In the genomic region with DNA sequence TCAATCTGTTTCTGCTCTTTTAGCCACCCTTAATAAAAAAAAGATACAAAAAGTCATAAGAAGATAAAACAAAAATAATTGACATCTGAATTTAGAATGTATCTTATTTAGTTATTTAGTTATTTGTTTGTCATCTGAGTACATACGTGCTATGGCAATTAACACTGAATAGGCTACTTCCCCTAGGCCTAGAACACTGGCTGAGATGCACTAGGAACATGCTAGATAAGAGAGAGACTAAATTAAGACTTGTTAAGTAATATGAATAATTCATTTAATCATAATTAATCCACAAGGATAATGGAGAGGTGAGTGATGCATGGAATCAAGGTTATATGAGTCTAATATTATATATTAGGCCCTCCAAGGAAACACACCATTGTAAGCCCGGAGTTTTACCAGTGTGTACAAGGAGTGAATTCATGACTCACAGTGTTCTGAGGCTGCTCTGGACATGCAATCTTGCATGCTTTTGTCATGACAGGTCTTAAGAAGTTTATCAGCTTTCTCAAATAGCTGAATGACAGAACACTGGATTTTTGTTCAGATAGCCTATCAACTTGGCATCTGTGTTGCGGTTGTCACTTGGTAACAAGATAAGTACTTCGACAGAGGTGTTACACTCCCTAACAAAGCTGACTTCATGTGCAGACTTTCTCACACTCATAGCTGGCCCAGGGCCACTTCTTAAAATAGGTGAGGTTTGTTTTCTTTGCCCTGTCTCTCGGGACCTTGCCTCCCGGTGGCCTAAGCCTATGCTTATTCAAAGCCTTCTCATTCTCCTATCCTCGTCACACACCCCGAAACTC, we compare ENCODE assay signal across 11 cellular contexts. TPM values are rescaled to one million over a fixed set of nuclear protein-coding genes. Genes with fewer than 3 reads are reported as not detected.
DNase-seq lines count a peak whose midpoint lies in the region; ATAC-seq and TF ChIP-seq lines count a peak whose summit lies in the region.
"Had no signal": no experiment of that assay in that cellular context is flagged by ENCODE, and none has a peak within 500 bp of the region (broad histone marks: within the 10 kb centered on the region; RNA-seq: fewer than 3 reads in every experiment).

No MANE protein-coding gene starts in this region.

- H3K4me1 Mint-ChIP-seq in activated CD8-positive, alpha-beta memory T cell treated with anti-CD3 and anti-CD28 coated beads, Interleukin-2, amount 10 ng/mL, durations not matched to agents 7 days and 5 days, result no peaks in the 10 kb centered on the region

- peaks cover 21% of the 10 kb centered on the region for H3K27me3 Mint-ChIP-seq in activated CD8-positive, alpha-beta memory T cell treated with anti-CD3 and anti-CD28 coated beads, Interleukin-2, amount 10 ng/mL, durations not matched to agents 7 days and 5 days

- no peak overlapping the region for H3K4me3 Mint-ChIP-seq in activated CD8-positive, alpha-beta memory T cell treated with anti-CD3 and anti-CD28 coated beads, Interleukin-2, amount 10 ng/mL, durations not matched to agents 7 days and 5 days

- no peak for TF ChIP-seq CTCF in RWPE1 (conservative IDR thresholded peaks at IDR 0.05; ENCODE audit: low read depth)

- H3K36me3 Mint-ChIP-seq in activated CD8-positive, alpha-beta memory T cell treated with anti-CD3 and anti-CD28 coated beads, Interleukin-2, amount 10 ng/mL, durations not matched to agents 7 days and 5 days, result no peaks in the 10 kb centered on the region

- ATAC-seq in activated CD8-positive, alpha-beta memory T cell treated with anti-CD3 and anti-CD28 coated beads, Interleukin-2, amount 10 ng/mL, durations not matched to agents 7 days and 5 days, result no peak
- no peak for ATAC-seq in HG02970 (IDR thresholded peaks at IDR 0.05; ENCODE audit: low FRiP score, unreplicated experiment)

- H3K27ac ChIP-seq in RWPE1, result no peak overlapping the region; the same call in 1 of the 2 replicates
- H3K27ac ChIP-seq: neutrophil had no signal

- POLR2A ChIA-PET in RWPE1 (lab: Yijun Ruan, JAX; ENCODE audit: low non-redundant PET), result no interaction called here

- DNase-seq in GM04504 (ENCODE audit: low read depth) (peak; percentile 62), RWPE1 (ENCODE audit: low spot score) (peak; percentile 79), fibroblast of the conjunctiva (ENCODE audit: low read depth) (peak; percentile 66), pulmonary artery endothelial cell (ENCODE audit: low read depth, low spot score) (peak; percentile 55), NCI-H2227 treated with DMSO at 0.1 percent for 48 hours (lab: John Stamatoyannopoulos, UW) (no peak)
- no peak for DNase-seq in activated CD8-positive, alpha-beta memory T cell treated with anti-CD3 and anti-CD28 coated beads, Interleukin-2, amount 10 ng/mL, durations not matched to agents 7 days and 5 days
- no peak for DNase-seq in stimulated activated CD4-positive, alpha-beta T cell treated with anti-CD3 and anti-CD28 coated beads, Interleukin-2, amount 100 ng/mL, for 48 hours
- DNase-seq: activated T-cell treated with anti-CD3 and anti-CD28 coated beads, Interleukin-2, amount 50 U/mL, for 48 hours; MV-4-11 had no signal

- H3K27ac Mint-ChIP-seq in activated CD8-positive, alpha-beta memory T cell treated with anti-CD3 and anti-CD28 coated beads, Interleukin-2, amount 10 ng/mL, durations not matched to agents 7 days and 5 days, result no peak overlapping the region

- H3K9me3 Mint-ChIP-seq in activated CD8-positive, alpha-beta memory T cell treated with anti-CD3 and anti-CD28 coated beads, Interleukin-2, amount 10 ng/mL, durations not matched to agents 7 days and 5 days (ENCODE audit: low read depth), result no peaks in the 10 kb centered on the region

- CTCF ChIA-PET in RWPE1 (lab: Yijun Ruan, JAX), result no interaction called here
- CTCF ChIA-PET in activated CD8-positive, alpha-beta memory T cell treated with anti-CD3 and anti-CD28 coated beads, Interleukin-2, amount 10 ng/mL, durations not matched to agents 7 days and 5 days (lab: Charles Lee), result no interaction called here

RNA-seq across cellular contexts. Expression of a gene that starts 5.0 kb away (rescaled TPM):
- total RNA-seq in pulmonary artery endothelial cell, result 0.71 and 1.1 TPM in 2 replicates
- total RNA-seq in activated CD8-positive, alpha-beta memory T cell treated with anti-CD3 and anti-CD28 coated beads, Interleukin-2, amount 10 ng/mL, durations not matched to agents 7 days and 5 days, result not detected

RNA-seq across cellular contexts. Expression of a gene that starts 25.2 kb away (rescaled TPM):
- total RNA-seq in pulmonary artery endothelial cell, result not detected in 2 replicates
- under 1 TPM in 1 of 2 experiments, not detected in 1; 0.14 TPM for total RNA-seq in activated CD8-positive, alpha-beta memory T cell treated with anti-CD3 and anti-CD28 coated beads, Interleukin-2, amount 10 ng/mL, durations not matched to agents 7 days and 5 days

Comparison
In these comparisons a context has a peak if more than half of its experiments do, and no peak if none do; other contexts are left out.
1. DNase-seq: peak in GM04504 (single experiment), RWPE1 (single experiment), fibroblast of the conjunctiva (single experiment) and pulmonary artery endothelial cell (single experiment); none in activated CD8-positive, alpha-beta memory T cell treated with anti-CD3 and anti-CD28 coated beads, Interleukin-2, amount 10 ng/mL, durations not matched to agents 7 days and 5 days (single experiment), stimulated activated CD4-positive, alpha-beta T cell treated with anti-CD3 and anti-CD28 coated beads, Interleukin-2, amount 100 ng/mL, for 48 hours (0 of 2) and NCI-H2227 treated with DMSO at 0.1 percent for 48 hours (single experiment).